Comparison of ENCODE assay signal across 15 cellular contexts in the genomic region with DNA sequence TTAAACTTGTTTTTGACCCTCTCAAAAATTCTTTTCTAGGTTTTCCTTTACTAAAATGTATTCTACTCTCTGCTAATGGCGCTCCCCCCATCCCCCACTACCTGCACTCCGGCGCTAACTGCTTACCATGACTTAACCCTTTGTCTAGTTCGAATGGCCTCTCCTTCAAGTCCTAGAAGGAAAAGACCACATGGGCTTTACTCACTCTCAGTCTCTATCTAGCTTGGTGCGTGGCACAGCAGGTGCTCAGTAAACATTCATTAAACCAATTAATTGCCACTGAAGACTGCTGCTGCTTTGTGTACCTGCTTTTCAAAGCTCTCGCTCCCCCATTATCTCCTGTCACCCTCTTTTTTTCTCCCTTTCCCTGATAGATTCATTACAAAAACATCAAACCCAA.
A peak's percentile ranks its signal among the peaks of the same experiment; 100 is the strongest.
DNase-seq lines count a peak whose midpoint lies in the region; ATAC-seq and TF ChIP-seq lines count a peak whose summit lies in the region.
"Had no signal": no experiment of that assay in that cellular context is flagged by ENCODE, and none has a peak within 500 bp of the region (broad histone marks: within the 10 kb centered on the region; RNA-seq: fewer than 3 reads in every experiment).

No MANE protein-coding gene starts in this region.

- H3K4me1 Mint-ChIP-seq in H9 (peaks cover 5 to 9% of the 10 kb centered on the region in 2 experiments), mesothelial cell of epicardium (peaks cover 51% of the 10 kb centered on the region)
- H3K4me1 Mint-ChIP-seq: B cell had no signal

- H3K4me2 ChIP-seq in H9 (ENCODE audit: insufficient read depth, insufficient read length, low read length), result no peak overlapping the region
- H3K4me2 ChIP-seq: PC-9 had no signal

- no peaks in the 10 kb centered on the region for H3K4me1 ChIP-seq in H9 (ENCODE audit: insufficient read depth, low read length)

- no peak overlapping the region for H3K9ac ChIP-seq in H9 (ENCODE audit: extremely low read depth, insufficient read length, low read length)

- no CpG with 5 or more reads among the region's 6 CpGs for WGBS in H9 (ENCODE audit: extremely low coverage, insufficient read length, low lambda C conversion rate)

- peak; percentile 43 for DNase-seq in H9
- DNase-seq in NCI-H1417 treated with DMSO at 0.1 percent for 48 hours (lab: John Stamatoyannopoulos, UW), result peak; percentile 34
- DNase-seq in caudate nucleus (lab: John Stamatoyannopoulos, UW), result no peak
- DNase-seq in mesothelial cell of epicardium (ENCODE audit: low spot score in 2 of 2, unreplicated experiment in 2 of 2), result no peak
- DNase-seq in NCI-H2029 treated with DMSO at 0.1 percent for 48 hours (lab: John Stamatoyannopoulos, UW), result no peak
- no peak for DNase-seq in OCI-M2 (lab: John Stamatoyannopoulos, UW; ENCODE audit: unreplicated experiment)
- DNase-seq: CD4-positive, alpha-beta T cell; GDM1; KG1; NCI-H2107; NCI-H510A; NK-92 treated with Interleukin-12 subunit alpha and Interleukin-12 subunit beta, amount 100 ng/mL, for 24 hours; PC-9 had no signal

- H3K36me3 Mint-ChIP-seq in H9 (ENCODE audit: insufficient read depth in 1 of 3, low read depth in 3 of 3) (no peaks in the 10 kb centered on the region), mesothelial cell of epicardium (peaks cover 12% of the 10 kb centered on the region)

- no peak overlapping the region for H3K27ac ChIP-seq in H9 (ENCODE audit: insufficient read length, low read depth, low read length)
- peak overlapping the region; percentile 39 for H3K27ac ChIP-seq in caudate nucleus (ENCODE audit: low read depth, low read length)
- H3K27ac ChIP-seq: PC-9 had no signal

- H2BK5ac ChIP-seq in H9 (ENCODE audit: insufficient read length, low read length), result no peak overlapping the region

- no peak overlapping the region for H4K5ac ChIP-seq in H9 (ENCODE audit: insufficient read length, low read depth, low read length)

- H3K27ac Mint-ChIP-seq in H9 (no peak overlapping the region), mesothelial cell of epicardium (peak overlapping the region; percentile 87)
- H3K27ac Mint-ChIP-seq: B cell; CD4-positive, alpha-beta T cell had no signal

- H3K9me3 Mint-ChIP-seq in H9, result peaks cover 0 to 3% of the 10 kb centered on the region in 2 experiments; a peak in 2 of 5 replicates
- H3K9me3 Mint-ChIP-seq in mesothelial cell of epicardium, result peaks cover 7% of the 10 kb centered on the region
- H3K9me3 Mint-ChIP-seq: CD4-positive, alpha-beta T cell had no signal

- H3K27me3 ChIP-seq in H9 (ENCODE audit: insufficient read depth, low read length), result peaks cover 62% of the 10 kb centered on the region

- no peak overlapping the region for H2AFZ ChIP-seq in H9 (ENCODE audit: low read length)
- H2AFZ ChIP-seq: PC-9 had no signal

- no peaks in the 10 kb centered on the region for H4K20me1 ChIP-seq in H9 (ENCODE audit: control insufficient read depth, insufficient read depth, insufficient read length)

- no peak overlapping the region for H2BK20ac ChIP-seq in H9 (ENCODE audit: low read depth, low read length, poor library complexity, severe bottlenecking)

- H3K4ac ChIP-seq in H9 (ENCODE audit: low read depth, low read length), result no peak overlapping the region

- ATAC-seq in HG02885 (IDR thresholded peaks at IDR 0.05; ENCODE audit: poor library complexity, unreplicated experiment), result no peak

- H3K14ac ChIP-seq in H9 (ENCODE audit: insufficient read depth, low read length), result no peak overlapping the region

- H2AK5ac ChIP-seq in H9 (ENCODE audit: insufficient read length, low read length), result no peak overlapping the region

- no peak overlapping the region for H4K8ac ChIP-seq in H9 (replicated peaks; ENCODE audit: insufficient read length, low read depth, low read length)

- H3K79me1 ChIP-seq in H9 (ENCODE audit: insufficient read depth, low read depth, low read length, poor library complexity, severe bottlenecking), result no peaks in the 10 kb centered on the region

- H3K18ac ChIP-seq in H9 (ENCODE audit: insufficient read length, low read depth, low read length), result no peak overlapping the region

- no peak overlapping the region for H2BK12ac ChIP-seq in H9 (ENCODE audit: insufficient read length, low read depth, low read length)

- no peak overlapping the region for H3T11ph ChIP-seq in H9 (ENCODE audit: low read length)

- H3K23me2 ChIP-seq in H9 (ENCODE audit: insufficient read length, low read depth, low read length, poor library complexity, severe bottlenecking), result no peaks in the 10 kb centered on the region

- H3K9me3 ChIP-seq in H9 (ENCODE audit: control insufficient read depth, low read depth, low read length), result no peaks in the 10 kb centered on the region

- no peak overlapping the region for H2BK15ac ChIP-seq in H9 (ENCODE audit: low read depth, low read length)

- H4K91ac ChIP-seq in H9 (ENCODE audit: insufficient read length, low read depth, low read length), result no peak overlapping the region

- H3K4me3 Mint-ChIP-seq in H9 (no peak overlapping the region; a peak in 1 of 5 replicates), mesothelial cell of epicardium (no peak overlapping the region)
- H3K4me3 Mint-ChIP-seq: B cell; CD4-positive, alpha-beta T cell had no signal

- H3K79me2 ChIP-seq in H9 (ENCODE audit: insufficient read depth, low read length), result no peaks in the 10 kb centered on the region

- no peak overlapping the region for H2BK120ac ChIP-seq in H9 (ENCODE audit: low read depth, low read length, poor library complexity, severe bottlenecking)

- no peak overlapping the region for H3K23ac ChIP-seq in H9 (ENCODE audit: insufficient read length, low read depth, low read length)

- H3K56ac ChIP-seq in H9 (ENCODE audit: insufficient read length, low read depth, low read length), result no peak overlapping the region

- TF ChIP-seq CTCF in H9 (conservative IDR thresholded peaks at IDR 0.05) (no peak), mesothelial cell of epicardium (IDR thresholded peaks at IDR 0.05; ENCODE audit: unreplicated experiment) (no peak)

- H3K27me3 Mint-ChIP-seq in H9 (ENCODE audit: low read depth), result peaks cover 100% of the 10 kb centered on the region
- H3K27me3 Mint-ChIP-seq in mesothelial cell of epicardium (ENCODE audit: low read depth), result no peaks in the 10 kb centered on the region
- H3K27me3 Mint-ChIP-seq: B cell; CD4-positive, alpha-beta T cell had no signal

Comparison
In these comparisons a context has a peak if more than half of its experiments do, and no peak if none do; other contexts are left out.
1. DNase-seq: peak in H9 (single experiment) and NCI-H1417 treated with DMSO at 0.1 percent for 48 hours (single experiment); none in caudate nucleus (0 of 61), mesothelial cell of epicardium (0 of 2), NCI-H2029 treated with DMSO at 0.1 percent for 48 hours (single experiment) and OCI-M2 (single experiment).